Comparison of ENCODE assay signal across 9 cellular contexts in genomic region chr20:34710568-34710839, GRCh38. TPM values are rescaled to one million over a fixed set of nuclear protein-coding genes. Genes with fewer than 3 reads are reported as not detected.
DNase-seq lines count a peak whose midpoint lies in the region; ATAC-seq and TF ChIP-seq lines count a peak whose summit lies in the region.
"Had no signal": no experiment of that assay in that cellular context is flagged by ENCODE, and none has a peak within 500 bp of the region (broad histone marks: within the 10 kb centered on the region; RNA-seq: fewer than 3 reads in every experiment).

No MANE protein-coding gene starts in this region.

- H3K27ac ChIP-seq in DND-41 (ENCODE audit: low read length) (no peak overlapping the region), OCI-LY1 (ENCODE audit: low read depth, low read length, poor library complexity, severe bottlenecking) (no peak overlapping the region), psoas muscle (no peak overlapping the region)
- no peak overlapping the region for H3K27ac ChIP-seq in effector memory CD4-positive, alpha-beta T cell (ENCODE audit: insufficient read depth, low read length, poor library complexity, severe bottlenecking)
- H3K27ac ChIP-seq: cardiac muscle cell had no signal

- no peaks in the 10 kb centered on the region for H3K79me2 ChIP-seq in DND-41 (ENCODE audit: insufficient read depth, low read length)
- no peaks in the 10 kb centered on the region for H3K79me2 ChIP-seq in OCI-LY1 (ENCODE audit: insufficient read depth, low read length)

- H4K20me1 ChIP-seq in DND-41 (ENCODE audit: insufficient read depth, low read length) (peaks cover 11% of the 10 kb centered on the region), OCI-LY1 (ENCODE audit: insufficient read depth, low read length) (no peaks in the 10 kb centered on the region)

- H3K4me3 ChIP-seq in DND-41 (ENCODE audit: low read depth in 1 of 2, low read length in 2 of 2) = no peak overlapping the region
- H3K4me3 ChIP-seq in OCI-LY1 (ENCODE audit: low read depth, low read length, poor library complexity, severe bottlenecking) = peak overlapping the region; percentile 70
- peak overlapping the region; percentile 66 for H3K4me3 ChIP-seq in epithelial cell of proximal tubule (ENCODE audit: low read depth, low read length)
- H3K4me3 ChIP-seq in psoas muscle = peak overlapping the region; percentile 81
- no peak overlapping the region for H3K4me3 ChIP-seq in effector memory CD4-positive, alpha-beta T cell (ENCODE audit: insufficient read depth, low read depth, low read length, poor library complexity, severe bottlenecking)

- no peak for TF ChIP-seq CTCF in DND-41 (IDR thresholded peaks at IDR 0.05; ENCODE audit: borderline replicate concordance, extremely low read depth, low read length, poor library complexity, severe bottlenecking)
- TF ChIP-seq CTCF in OCI-LY1 (IDR thresholded peaks at IDR 0.05; ENCODE audit: low read length) = no peak
- no peak for TF ChIP-seq CTCF in epithelial cell of proximal tubule (conservative IDR thresholded peaks at IDR 0.05; ENCODE audit: low read depth, low read length)
- no peak for TF ChIP-seq CTCF in psoas muscle (IDR thresholded peaks at IDR 0.05)

- no peaks in the 10 kb centered on the region for H3F3A ChIP-seq in OCI-LY1 (ENCODE audit: insufficient read depth, low read length)

- H3K36me3 ChIP-seq in DND-41 (ENCODE audit: insufficient read depth, low read length) (peaks cover 23% of the 10 kb centered on the region), OCI-LY1 (ENCODE audit: insufficient read depth, low read length) (peaks cover 11% of the 10 kb centered on the region; the same call in 1 of the 2 replicates), psoas muscle (ENCODE audit: insufficient read depth in 1 of 2, low read depth in 1 of 2) (peaks cover 0 to 34% of the 10 kb centered on the region in 2 donors)
- H3K36me3 ChIP-seq in effector memory CD4-positive, alpha-beta T cell (ENCODE audit: control insufficient read depth, insufficient read depth, low read length) = peaks cover 10% of the 10 kb centered on the region

- H3K4me1 ChIP-seq in DND-41 (ENCODE audit: insufficient read depth, low read length) (peaks cover 16% of the 10 kb centered on the region), OCI-LY1 (ENCODE audit: insufficient read depth, low read length, severe bottlenecking) (peaks cover 12% of the 10 kb centered on the region), psoas muscle (peaks cover 32% of the 10 kb centered on the region)
- H3K4me1 ChIP-seq in effector memory CD4-positive, alpha-beta T cell (ENCODE audit: control insufficient read depth, insufficient read depth, low read length, poor library complexity, severe bottlenecking) = peaks cover 16% of the 10 kb centered on the region

- no peak overlapping the region for H2AFZ ChIP-seq in DND-41 (ENCODE audit: low read depth, low read length)
- no peak overlapping the region for H2AFZ ChIP-seq in OCI-LY1 (ENCODE audit: low read length)

- no peaks in the 10 kb centered on the region for H3K9me3 ChIP-seq in DND-41 (ENCODE audit: insufficient read depth, low read length, severe bottlenecking)
- H3K9me3 ChIP-seq in OCI-LY1 (ENCODE audit: low read length) = no peaks in the 10 kb centered on the region
- H3K9me3 ChIP-seq in psoas muscle = no peaks in the 10 kb centered on the region
- H3K9me3 ChIP-seq in effector memory CD4-positive, alpha-beta T cell (ENCODE audit: control insufficient read depth, low read length) = no peaks in the 10 kb centered on the region

- H3K4me2 ChIP-seq in DND-41 (ENCODE audit: insufficient read depth, low read length) (peak overlapping the region; percentile 73), OCI-LY1 (ENCODE audit: low read length) (peak overlapping the region; percentile 86)

- ATAC-seq in DND-41 (ENCODE audit: insufficient read depth, low read depth) (no peak), psoas muscle (no peak), GM18909 (IDR thresholded peaks at IDR 0.05; ENCODE audit: poor library complexity, unreplicated experiment) (no peak)

- H3K9ac ChIP-seq in DND-41 (ENCODE audit: low read depth, low read length) = 0 out of 2 replicates have a peak overlapping the region, but pooled peaks have one; percentile 39
- H3K9ac ChIP-seq in OCI-LY1 (ENCODE audit: low read length) = peak overlapping the region; percentile 65; the same call in 1 of the 2 replicates

- H3K9me2 ChIP-seq in OCI-LY1 (ENCODE audit: low read depth, low read length) = no peaks in the 10 kb centered on the region

- DNase-seq in DND-41 (no peak), epithelial cell of proximal tubule (ENCODE audit: low read depth) (no peak), psoas muscle (no peak), CD1c-positive myeloid dendritic cell (ENCODE audit: extremely low spot score) (no peak)
- DNase-seq in effector memory CD4-positive, alpha-beta T cell = no peak
- no peak for DNase-seq in activated effector memory CD4-positive, alpha-beta T cell treated with Interleukin-2 at 50 U/mL for 16 hours

- intact Hi-C loops in psoas muscle (cut with DNase I) = no loop called here

- H3K27me3 ChIP-seq in DND-41 (ENCODE audit: insufficient read depth, low read length, poor library complexity) (peaks cover 19% of the 10 kb centered on the region), OCI-LY1 (ENCODE audit: insufficient read depth, low read length) (no peaks in the 10 kb centered on the region), psoas muscle (ENCODE audit: insufficient read depth in 3 of 3, low read length in 2 of 3) (no peaks in the 10 kb centered on the region)
- H3K27me3 ChIP-seq in effector memory CD4-positive, alpha-beta T cell (replicated peaks; ENCODE audit: control insufficient read depth, insufficient read depth, low read length, poor library complexity, severe bottlenecking) = no peaks in the 10 kb centered on the region

RNA-seq across cellular contexts. Expression of gene TP53INP2, which starts 6.4 kb away (rescaled TPM):
- total RNA-seq in epithelial cell of proximal tubule (3.3 and 4.3 TPM in 2 replicates), psoas muscle (10 to 100 TPM; 22.2 to 37.4 (median 27.8) TPM)
- 10 to 100 TPM; 20.5 to 42.8 (median 23.8) TPM for polyA plus RNA-seq in psoas muscle

RNA-seq across cellular contexts. Expression of gene PIGU, which starts 33.6 kb away (rescaled TPM):
- total RNA-seq in epithelial cell of proximal tubule = 29.4 and 30.2 TPM in 2 replicates
- 10 to 100 TPM in 3 of 4 donors, 1 to 10 TPM in 1; 9.5 to 15.0 (median 10.6) TPM for total RNA-seq in psoas muscle
- polyA plus RNA-seq in psoas muscle = 10 to 100 TPM; 16.4 to 34.2 (median 17.1) TPM

Comparison
In these comparisons a context has a peak if more than half of its experiments do, and no peak if none do; other contexts are left out.
1. H3K4me3 ChIP-seq: peak in OCI-LY1 (single experiment), epithelial cell of proximal tubule (single experiment) and psoas muscle (single experiment); none in DND-41 (0 of 2) and effector memory CD4-positive, alpha-beta T cell (single experiment).